Comparison of ENCODE assay signal across 8 cellular contexts in genomic region chr20:25247666-25248500, GRCh38. TPM values are rescaled to one million over a fixed set of nuclear protein-coding genes. Genes with fewer than 3 reads are reported as not detected.
DNase-seq lines count a peak whose midpoint lies in the region; ATAC-seq, FAIRE-seq and TF ChIP-seq lines count a peak whose summit lies in the region.

Gene PYGB, plus strand, starts transcription at chr20:25248085. Its CDS starts 94 bp downstream, at chr20:25248179.

- H3K36me3 ChIP-seq in esophagus muscularis mucosa (peaks cover 0 to 5% (median 2%) of the 10 kb centered on the region in 4 donors), muscle layer of duodenum (ENCODE audit: control insufficient read depth in 1 of 2, insufficient read depth in 2 of 2, low read length in 2 of 2) (no peaks in the 10 kb centered on the region)

- intact Hi-C loops in esophagus muscularis mucosa (cut with DNase I), result loop anchor here (2.0 to 10.0 kb wide), 4 partner anchors 51 to 253 kb away; partner anchors contain the start of genes ABHD12, ACSS1, APMAP and ENTPD6

- ATAC-seq in GM21576 (IDR thresholded peaks at IDR 0.05; ENCODE audit: unreplicated experiment), result peak; percentile 60

- 0% methylated on average over 14 of the region's 105 CpGs for WGBS in esophagus muscularis mucosa

- H3K27ac Mint-ChIP-seq in IgD-negative memory B cell, result peak within 1 kb of the TSS; percentile 59 to 87 (median 79)

- FAIRE-seq in RCC 7860 (lab: Jason Lieb, UNC), result no peak

- H3K4me1 Mint-ChIP-seq in IgD-negative memory B cell, result peaks cover 19 to 35% (median 28%) of the 10 kb centered on the region in 3 donors

- H3K4me3 ChIP-seq in esophagus muscularis mucosa, result peak within 1 kb of the TSS; percentile 95 to 98 (median 96)
- peak within 1 kb of the TSS; percentile 87 to 90 for H3K4me3 ChIP-seq in muscle layer of duodenum (ENCODE audit: low read depth in 1 of 2, low read length in 2 of 2)

- DNase-seq in DMS53 treated with DMSO at 0.1 percent for 48 hours (lab: John Stamatoyannopoulos, UW; ENCODE audit: unreplicated experiment), result peak; percentile 63
- peak; percentile 72 for DNase-seq in RCC 7860 (ENCODE audit: low spot score)
- DNase-seq in activated T-cell treated with anti-CD3 and anti-CD28 coated beads, Interleukin-2, amount 50 U/mL, for 48 hours, result peak; percentile 83 to 86
- peak; percentile 94 for DNase-seq in esophagus muscularis mucosa (ENCODE audit: extremely low spot score)
- DNase-seq in stimulated activated CD8-positive, alpha-beta memory T cell treated with anti-CD3 and anti-CD28 coated beads, Interleukin-7, amount 100 ng/mL, for 4 hours (ENCODE audit: low read depth in 2 of 2), result peak; percentile 34 to 63

- peaks cover 25% of the 10 kb centered on the region for H3K27me3 Mint-ChIP-seq in IgD-negative memory B cell

- no peak for TF ChIP-seq CTCF in esophagus muscularis mucosa (IDR thresholded peaks at IDR 0.05)

- H3K27me3 ChIP-seq in esophagus muscularis mucosa (no peaks in the 10 kb centered on the region), muscle layer of duodenum (ENCODE audit: low read depth, low read length) (no peaks in the 10 kb centered on the region)

- peaks cover 0 to 4% (median 1%) of the 10 kb centered on the region in 3 donors for H3K9me3 Mint-ChIP-seq in IgD-negative memory B cell

- H3K4me3 Mint-ChIP-seq in IgD-negative memory B cell, result peak within 1 kb of the TSS; percentile 85 to 99 (median 95)

- no peaks in the 10 kb centered on the region for H3K9me3 ChIP-seq in esophagus muscularis mucosa
- no peaks in the 10 kb centered on the region for H3K9me3 ChIP-seq in muscle layer of duodenum (ENCODE audit: control insufficient read depth in 1 of 2, low read length in 2 of 2)

- TF ChIP-seq EP300 in esophagus muscularis mucosa (IDR thresholded peaks at IDR 0.05), result no peak

- H3K36me3 Mint-ChIP-seq in IgD-negative memory B cell, result peaks cover 3% of the 10 kb centered on the region

- peaks cover 40 to 59% (median 48%) of the 10 kb centered on the region in 4 donors for H3K4me1 ChIP-seq in esophagus muscularis mucosa
- peaks cover 3 to 39% of the 10 kb centered on the region in 2 donors for H3K4me1 ChIP-seq in muscle layer of duodenum (ENCODE audit: control insufficient read depth in 1 of 2, insufficient read depth in 2 of 2, low read length in 2 of 2)

- H3K27ac ChIP-seq in esophagus muscularis mucosa (replicated peaks in 1 of 4) (peak within 1 kb of the TSS; percentile 96 to 99 (median 98)), muscle layer of duodenum (ENCODE audit: low read length) (peak within 1 kb of the TSS; percentile 68)

- TF ChIP-seq POLR2A in esophagus muscularis mucosa (IDR thresholded peaks at IDR 0.05; ENCODE audit: low read depth), result peak; percentile 86

RNA-seq across cellular contexts. Expression of gene PYGB, which starts in this region (rescaled TPM):
- polyA plus RNA-seq in IgD-negative memory B cell, result 27.6 TPM
- 100 to 1,000 TPM; 398 to 632 (median 462) TPM for total RNA-seq in esophagus muscularis mucosa

Comparison
In these comparisons a context has a peak if more than half of its experiments do, and no peak if none do; other contexts are left out.
1. Peak in every context shown above with its lines: DNase-seq, ATAC-seq, H3K4me3 ChIP-seq and H3K27ac ChIP-seq.